9 cellular contexts compared by ENCODE assay signal in the genomic region with DNA sequence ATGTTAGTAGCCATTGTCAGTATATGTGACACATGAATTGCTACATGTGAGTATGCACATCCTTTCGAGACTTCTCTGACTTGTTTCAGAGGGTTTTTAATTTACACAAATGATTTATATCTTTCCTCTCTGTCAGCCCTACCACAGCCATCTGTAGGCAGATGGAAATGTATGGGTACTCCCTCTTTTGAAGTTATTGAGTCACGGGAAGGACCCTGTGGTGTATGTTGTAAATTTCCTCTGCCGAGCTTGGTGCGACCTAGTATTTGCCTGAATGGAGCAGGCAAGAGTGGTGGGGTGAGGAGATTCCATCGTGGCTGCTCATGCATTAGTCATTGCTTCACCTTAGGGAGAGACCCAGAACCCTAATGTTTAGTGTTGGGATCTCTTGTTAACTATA.
DNase-seq lines count a peak whose midpoint lies in the region; ATAC-seq and TF ChIP-seq lines count a peak whose summit lies in the region.
"Had no signal": no experiment of that assay in that cellular context is flagged by ENCODE, and none has a peak within 500 bp of the region (broad histone marks: within the 10 kb centered on the region; RNA-seq: fewer than 3 reads in every experiment).

No MANE protein-coding gene starts in this region.

- in situ Hi-C loops in G401 (cut with HindIII; ENCODE audit: low sequenced_read_pairs), result no loop called here

- no peak for TF ChIP-seq CTCF in foreskin keratinocyte (conservative IDR thresholded peaks at IDR 0.05)

- peaks cover 26% of the 10 kb centered on the region for H3K4me1 ChIP-seq in foreskin keratinocyte

- intact Hi-C loops in posterior cingulate gyrus (cut with DNase I), result no loop called here

- ATAC-seq in foreskin keratinocyte, result peak; percentile 99

- DNase-seq in stimulated activated naive CD4-positive, alpha-beta T cell treated with Interleukin-2 at 50 U/mL for 16 hours (lab: John Stamatoyannopoulos, UW), result peak; percentile 39
- no peak for DNase-seq in stimulated activated naive CD4-positive, alpha-beta T cell (lab: John Stamatoyannopoulos, UW)
- DNase-seq in activated CD4-positive, alpha-beta T cell treated with anti-CD3 and anti-CD28 coated beads, Interleukin-2, amount 50 U/mL, for 48 hours, result peak; percentile 50 to 62
- DNase-seq in foreskin keratinocyte, result peak; percentile 97 to 99
- no peak for DNase-seq in posterior cingulate gyrus
- no peak for DNase-seq in G401 (ENCODE audit: low spot score)
- DNase-seq in HT-29 (ENCODE audit: low spot score), result no peak
- no peak for DNase-seq in NCI-H1436 treated with DMSO at 0.1 percent for 48 hours (lab: John Stamatoyannopoulos, UW)
- DNase-seq: activated B cell treated with CpG ODN at 0.5 μM for 24 hours had no signal

- H3K27me3 ChIP-seq in foreskin keratinocyte, result no peaks in the 10 kb centered on the region

- peak overlapping the region; percentile 2 for H3K27ac ChIP-seq in foreskin keratinocyte

Comparison
In these comparisons a context has a peak if more than half of its experiments do, and no peak if none do; other contexts are left out.
1. DNase-seq: peak in stimulated activated naive CD4-positive, alpha-beta T cell treated with Interleukin-2 at 50 U/mL for 16 hours (single experiment), activated CD4-positive, alpha-beta T cell treated with anti-CD3 and anti-CD28 coated beads, Interleukin-2, amount 50 U/mL, for 48 hours (2 of 2) and foreskin keratinocyte (2 of 2); none in stimulated activated naive CD4-positive, alpha-beta T cell (0 of 6), posterior cingulate gyrus (0 of 10), G401 (single experiment), HT-29 (single experiment) and NCI-H1436 treated with DMSO at 0.1 percent for 48 hours (single experiment).